ENCODE assay signal across 13 cellular contexts in the genomic region with DNA sequence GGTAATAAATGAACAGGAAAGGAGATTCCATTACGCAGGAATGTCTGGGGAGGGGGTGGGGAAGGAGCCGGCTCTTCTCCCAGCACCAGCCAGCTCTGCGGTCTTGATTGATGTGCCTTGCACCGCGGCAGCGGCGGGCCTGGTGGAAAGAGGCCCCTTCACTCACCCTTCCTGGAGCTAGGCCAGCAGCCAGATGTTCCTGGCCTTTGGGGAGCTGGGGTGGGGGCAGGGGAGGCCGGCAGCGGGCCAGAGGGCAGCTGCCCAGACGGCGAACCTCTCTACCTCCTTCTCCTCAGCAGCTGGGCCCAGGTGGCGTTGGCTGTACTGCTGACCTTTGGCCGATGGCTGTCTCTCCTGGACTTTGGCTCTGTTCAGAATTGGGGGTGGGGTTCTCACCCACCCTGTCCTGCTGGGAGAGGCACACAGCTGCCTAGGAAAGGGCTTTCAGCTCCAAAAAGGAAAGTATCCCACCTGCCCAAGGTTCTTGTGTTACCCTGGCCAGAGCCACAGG. TPM values are rescaled to one million over a fixed set of nuclear protein-coding genes. Genes with fewer than 3 reads are reported as not detected.
DNase-seq lines count a peak whose midpoint lies in the region; ATAC-seq, FAIRE-seq and TF ChIP-seq lines count a peak whose summit lies in the region.
"Had no signal": no experiment of that assay in that cellular context is flagged by ENCODE, and none has a peak within 500 bp of the region (broad histone marks: within the 10 kb centered on the region; RNA-seq: fewer than 3 reads in every experiment).

No MANE protein-coding gene starts in this region.

- H2BK15ac ChIP-seq in IMR-90 (ENCODE audit: low read depth, low read length), result no peak overlapping the region

- H2AK9ac ChIP-seq in IMR-90 (replicated peaks; ENCODE audit: low read depth, low read length, poor library complexity), result no peak overlapping the region

- no peak overlapping the region for H3K4ac ChIP-seq in IMR-90 (ENCODE audit: low read depth, low read length)

- no peak overlapping the region for H3K18ac ChIP-seq in IMR-90 (ENCODE audit: low read depth, low read length)

- H3K9me1 ChIP-seq in IMR-90 (ENCODE audit: insufficient read depth, low read length), result no peaks in the 10 kb centered on the region; the same call in 1 of the 2 replicates

- no peak overlapping the region for H3K14ac ChIP-seq in IMR-90 (replicated peaks; ENCODE audit: low read depth, low read length)

- FAIRE-seq in small intestine (lab: Jason Lieb, UNC), result no peak

- no peaks in the 10 kb centered on the region for H4K20me1 ChIP-seq in IMR-90 (ENCODE audit: insufficient read depth, low read length)
- H4K20me1 ChIP-seq in osteoblast (ENCODE audit: insufficient read depth, low read length), result no peaks in the 10 kb centered on the region

- in situ Hi-C loops in IMR-90 (cut with MboI; ENCODE audit: low sequenced_read_pairs), result no loop called here

- H4K8ac ChIP-seq in IMR-90 (ENCODE audit: low read depth in 2 of 2, low read length in 2 of 2), result no peak overlapping the region

- H3K36me3 ChIP-seq in IMR-90 (ENCODE audit: control insufficient read depth, insufficient read depth, low read length) (no peaks in the 10 kb centered on the region), liver (ENCODE audit: control insufficient read depth in 4 of 4, insufficient read depth in 3 of 4, low read depth in 1 of 4, low read length in 3 of 4) (no peaks in the 10 kb centered on the region), small intestine (ENCODE audit: control insufficient read depth in 2 of 2, insufficient read depth in 2 of 2, low read length in 2 of 2) (no peaks in the 10 kb centered on the region), osteoblast (ENCODE audit: insufficient read depth, low read length) (no peaks in the 10 kb centered on the region)
- H3K36me3 ChIP-seq: neutrophil had no signal

- H2BK20ac ChIP-seq in IMR-90 (ENCODE audit: low read depth, low read length), result no peak overlapping the region

- no peak for TF ChIP-seq POLR2A in IMR-90 (IDR thresholded peaks at IDR 0.05; ENCODE audit: low read depth, low read length)

- H3K9me3 ChIP-seq in IMR-90 (ENCODE audit: control insufficient read depth, insufficient read depth, low read length) (no peaks in the 10 kb centered on the region), liver (ENCODE audit: control insufficient read depth in 4 of 4, low read length in 3 of 4) (no peaks in the 10 kb centered on the region), small intestine (ENCODE audit: control insufficient read depth, low read depth) (no peaks in the 10 kb centered on the region), osteoblast (ENCODE audit: low read depth, low read length) (no peaks in the 10 kb centered on the region)
- H3K9me3 ChIP-seq: neutrophil had no signal

- intact Hi-C loops in IMR-90 (cut with micrococcal nuclease), result no loop called here

- POLR2A ChIA-PET in IMR-90 (lab: Charles Lee; ENCODE audit: unreplicated experiment), result no interaction called here

- TF ChIP-seq CTCF in IMR-90 (conservative IDR thresholded peaks at IDR 0.05; ENCODE audit: low read depth, low read length), result no peak
- TF ChIP-seq CTCF in choroid plexus epithelial cell (conservative IDR thresholded peaks at IDR 0.05; ENCODE audit: low read depth, low read length), result no peak
- no peak for TF ChIP-seq CTCF in liver (IDR thresholded peaks at IDR 0.05; ENCODE audit: low read depth, low read length, missing input control)
- TF ChIP-seq CTCF in osteoblast (IDR thresholded peaks at IDR 0.05; ENCODE audit: extremely low read depth, low read depth, low read length), result no peak

- no peak overlapping the region for H3K27ac ChIP-seq in IMR-90 (ENCODE audit: insufficient read depth, low read length)
- peak overlapping the region; percentile 59 to 61 for H3K27ac ChIP-seq in liver (ENCODE audit: low read depth in 1 of 2, low read length in 2 of 2)
- peak overlapping the region; percentile 13 to 85 for H3K27ac ChIP-seq in small intestine (ENCODE audit: low read depth in 1 of 2, low read length in 1 of 2)
- H3K27ac ChIP-seq in osteoblast (ENCODE audit: low read depth, low read length), result no peak overlapping the region
- H3K27ac ChIP-seq: neutrophil, SK-N-MC had no signal

- dilution Hi-C loops in IMR-90 (cut with HindIII; ENCODE audit: low sequenced_read_pairs, unreplicated experiment), result no loop called here

- H3K4me3 ChIP-seq in IMR-90 (ENCODE audit: insufficient read depth, low read depth, low read length) (no peak overlapping the region), choroid plexus epithelial cell (ENCODE audit: low read depth, low read length) (no peak overlapping the region), liver (ENCODE audit: low read depth in 1 of 3, low read length in 3 of 3) (peak overlapping the region in 2 of 3 donors; percentile 23 to 28), small intestine (ENCODE audit: low read depth in 1 of 2, low read length in 2 of 2) (peak overlapping the region in 1 of 2 donors; percentile 4), osteoblast (ENCODE audit: insufficient read depth, low read length) (no peak overlapping the region)
- H3K4me3 ChIP-seq: SK-N-MC had no signal

- no peak overlapping the region for H2BK120ac ChIP-seq in IMR-90 (ENCODE audit: low read depth, low read length)

- TF ChIP-seq RAD21 in IMR-90 (IDR thresholded peaks at IDR 0.05; ENCODE audit: low read length) (no peak), liver (IDR thresholded peaks at IDR 0.05) (peak; percentile 35 to 48)

- peak overlapping the region; percentile 34; the same call in 1 of the 2 replicates for H3K4me2 ChIP-seq in IMR-90 (ENCODE audit: low read depth, low read length)
- no peak overlapping the region for H3K4me2 ChIP-seq in osteoblast (ENCODE audit: insufficient read depth, low read length)

- H3K27me3 ChIP-seq in IMR-90 (ENCODE audit: control insufficient read depth, insufficient read depth, low read length), result peaks cover 18% of the 10 kb centered on the region
- no peaks in the 10 kb centered on the region for H3K27me3 ChIP-seq in liver (ENCODE audit: control insufficient read depth in 4 of 4, insufficient read depth in 4 of 4, low read length in 3 of 4)
- H3K27me3 ChIP-seq in small intestine (ENCODE audit: control insufficient read depth in 2 of 2, insufficient read depth in 2 of 2, low read length in 2 of 2), result no peaks in the 10 kb centered on the region
- peaks cover 10% of the 10 kb centered on the region for H3K27me3 ChIP-seq in osteoblast (ENCODE audit: insufficient read depth, low read length)

- H3K79me1 ChIP-seq in IMR-90 (ENCODE audit: low read depth in 1 of 2, low read length in 2 of 2), result no peaks in the 10 kb centered on the region

- CTCF ChIA-PET in IMR-90 (lab: Yijun Ruan, JAX), result no interaction called here

- H3K9ac ChIP-seq in IMR-90 (ENCODE audit: low read depth, low read length) (no peak overlapping the region), liver (ENCODE audit: low read depth in 1 of 2, low read length in 2 of 2) (peak overlapping the region in 1 of 2 donors; percentile 27)

- BruUV-seq in IMR-90 (replicated peaks; lab: Mats Ljungman, UMichigan), result no TSS peak

- ATAC-seq in IMR-90 (ENCODE audit: low read depth), result peak; percentile 69
- ATAC-seq in GM21526 (IDR thresholded peaks at IDR 0.05; ENCODE audit: low FRiP score, unreplicated experiment), result no peak

- DNase-seq in IMR-90 (peak; percentile 69), choroid plexus epithelial cell (ENCODE audit: low read depth) (peak; percentile 68), small intestine (peak; percentile 92), putamen (ENCODE audit: low spot score) (no peak), osteoblast (ENCODE audit: insufficient read length, low spot score, missing footprints) (no peak), SW 1271 (lab: John Stamatoyannopoulos, UW) (no peak)
- DNase-seq: activated CD4-positive, alpha-beta T cell treated with anti-CD3 and anti-CD28 coated beads for 4 hours; hypothalamus; NCI-H2171 treated with DMSO at 0.1 percent for 48 hours had no signal

- no CpG with 5 or more reads among the region's 13 CpGs for WGBS in IMR-90 (ENCODE audit: extremely low coverage in 2 of 2, insufficient read length in 1 of 2), 2 experiments
- 9% methylated on average over 13 of the region's 13 CpGs for WGBS in liver
- 1 to 21% (median 12%) methylated on average over 12 to 13 of the region's 13 CpGs for WGBS in small intestine, 3 donors

- H2AFZ ChIP-seq in IMR-90 (replicated peaks; ENCODE audit: low read length, poor library complexity), result no peak overlapping the region
- no peak overlapping the region for H2AFZ ChIP-seq in osteoblast (ENCODE audit: low read length)

- H4K5ac ChIP-seq in IMR-90 (ENCODE audit: low read depth, low read length), result no peak overlapping the region

- H3K4me1 ChIP-seq in IMR-90 (ENCODE audit: control insufficient read depth, insufficient read depth, low read length) (peaks cover 8% of the 10 kb centered on the region), liver (ENCODE audit: control insufficient read depth in 4 of 4, insufficient read depth in 4 of 4, low read length in 3 of 4) (peaks cover 8 to 63% (median 40%) of the 10 kb centered on the region in 4 donors), small intestine (ENCODE audit: control insufficient read depth in 2 of 2, insufficient read depth in 1 of 2, low read depth in 1 of 2, low read length in 1 of 2) (peaks cover 6 to 25% of the 10 kb centered on the region in 2 donors), osteoblast (ENCODE audit: insufficient read depth, low read length) (no peaks in the 10 kb centered on the region)

- no peaks in the 10 kb centered on the region for H3K79me2 ChIP-seq in osteoblast (ENCODE audit: insufficient read depth, low read length)

- H3K23ac ChIP-seq in IMR-90 (ENCODE audit: low read depth, low read length), result no peak overlapping the region

- H4K91ac ChIP-seq in IMR-90 (ENCODE audit: insufficient read depth, low read depth, low read length), result no peak overlapping the region

- H2AK5ac ChIP-seq in IMR-90 (ENCODE audit: low read depth, low read length), result no peak overlapping the region; the same call in 1 of the 2 replicates

- no peak overlapping the region for H2BK5ac ChIP-seq in IMR-90 (ENCODE audit: low read depth, low read length, poor library complexity, severe bottlenecking)

- no peak overlapping the region for H3K56ac ChIP-seq in IMR-90 (ENCODE audit: extremely low read depth, insufficient read depth, low read length)

TF ChIP-seq in liver, 16 proteins besides CTCF, POLR2A, EP300 and RAD21 (continues in another document):
- peak; percentile 90 for TF ChIP-seq HNF4G (IDR thresholded peaks at IDR 0.05)

RNA-seq across cellular contexts. Expression of gene SYNPO, which starts 58.1 kb away (rescaled TPM):
- 3.0 and 3.1 TPM in 2 replicates for total RNA-seq in IMR-90 (2012; rRNA removed)
- 22.6 and 24.8 TPM in 2 replicates for polyA plus RNA-seq in IMR-90 (2012; rRNA removed)
- polyA plus RNA-seq in IMR-90 (2012; cell fraction: cytosol; rRNA removed), result 10.2 and 21.0 TPM in 2 replicates
- polyA plus RNA-seq in IMR-90 (2012; cell fraction: nucleus; rRNA removed; ENCODE audit: low replicate concordance), result 33.0 and 36.8 TPM in 2 replicates
- 10 to 100 TPM in 1 of 2 donors, 1 to 10 TPM in 1; 1.1 to 17.5 TPM for total RNA-seq in liver
- polyA plus RNA-seq in liver, result 10 to 100 TPM in 1 of 2 donors, 1 to 10 TPM in 1; 3.9 to 36.6 TPM
- 10 to 100 TPM; 23.2 to 34.4 (median 26.2) TPM for polyA plus RNA-seq in small intestine
- total RNA-seq in osteoblast, result 2.7 and 4.0 TPM in 2 replicates

Comparison
In these comparisons a context has a peak if more than half of its experiments do, and no peak if none do; other contexts are left out.
1. DNase-seq: peak in IMR-90 (single experiment), choroid plexus epithelial cell (single experiment) and small intestine (single experiment); none in putamen (single experiment), osteoblast (single experiment) and SW 1271 (0 of 2).
2. H3K27ac ChIP-seq: peak in liver (2 of 2) and small intestine (2 of 2); none in IMR-90 (single experiment) and osteoblast (single experiment).
3. H3K4me3 ChIP-seq: peak in liver (2 of 3); none in IMR-90 (single experiment), choroid plexus epithelial cell (single experiment) and osteoblast (single experiment).